Comparison of ENCODE assay signal across 34 cellular contexts in genomic region chr1:160608941-160609340, GRCh38. TPM values are rescaled to one million over a fixed set of nuclear protein-coding genes. Genes with fewer than 3 reads are reported as not detected.
A peak's percentile ranks its signal among the peaks of the same experiment; 100 is the strongest.
DNase-seq lines count a peak whose midpoint lies in the region; ATAC-seq and TF ChIP-seq lines count a peak whose summit lies in the region.
"Had no signal": no experiment of that assay in that cellular context is flagged by ENCODE, and none has a peak within 500 bp of the region (broad histone marks: within the 10 kb centered on the region; RNA-seq: fewer than 3 reads in every experiment).

No MANE protein-coding gene starts in this region.

- peaks cover 86% of the 10 kb centered on the region for H3K36me3 Mint-ChIP-seq in activated CD4-positive, alpha-beta T cell treated with anti-CD3 and anti-CD28 coated beads, Interleukin-2, amount 10 ng/mL, durations not matched to agents 24 days and 14 days (ENCODE audit: low read depth)
- H3K36me3 Mint-ChIP-seq in CD4-positive, alpha-beta memory T cell: peaks cover 63 to 79% of the 10 kb centered on the region in 2 donors
- H3K36me3 Mint-ChIP-seq in activated B cell treated with CpG ODN at 0.5 μM for 24 hours (ENCODE audit: low read depth): peaks cover 81% of the 10 kb centered on the region
- peaks cover 10 to 58% (median 39%) of the 10 kb centered on the region in 5 donors for H3K36me3 Mint-ChIP-seq in naive thymus-derived CD4-positive, alpha-beta T cell
- H3K36me3 Mint-ChIP-seq: mesothelial cell of epicardium had no signal

- POLR2A ChIA-PET in CD4-positive, alpha-beta memory T cell (lab: Charles Lee; ENCODE audit: partially characterized antibody): interaction anchor here (0.9 to 7.3 kb wide), 12 partner anchors 10 to 180 kb away, joined by 3 to 54 read pairs (median 6); partner anchors contain the start of gene CD84
- POLR2A ChIA-PET in activated B cell treated with CpG ODN at 0.5 μM for 24 hours (lab: Charles Lee): interaction anchor here (0.9 to 1.7 kb wide), 3 partner anchors 121 to 232 kb away, joined by 3 to 5 read pairs (median 3); no protein-coding TSS in a partner anchor
- POLR2A ChIA-PET in naive thymus-derived CD4-positive, alpha-beta T cell (lab: Charles Lee): interaction anchor here (0.5 to 1.5 kb wide), 4 partner anchors 18 to 91 kb away, joined by 3 to 6 read pairs (median 4); no protein-coding TSS in a partner anchor

- CTCF ChIA-PET in CD4-positive, alpha-beta memory T cell (lab: Charles Lee; ENCODE audit: partially characterized antibody): interaction anchor here (0.9 to 12.5 kb wide), 17 partner anchors 10 to 178 kb away, joined by 3 to 359 read pairs (median 5); partner anchors contain the start of gene SLAMF1
- CTCF ChIA-PET in activated B cell treated with CpG ODN at 0.5 μM for 24 hours (lab: Charles Lee): interaction anchor here (1.0 to 9.0 kb wide), 6 partner anchors 9 to 232 kb away, joined by 3 to 175 read pairs (median 8); no protein-coding TSS in a partner anchor
- CTCF ChIA-PET in naive thymus-derived CD4-positive, alpha-beta T cell (lab: Charles Lee): interaction anchor here (0.6 to 7.6 kb wide), 18 partner anchors 10 to 195 kb away, joined by 3 to 71 read pairs (median 4); partner anchors contain the start of genes SLAMF1 and SLAMF6

- TF ChIP-seq CTCF in activated B cell treated with CpG ODN at 0.5 μM for 24 hours (IDR thresholded peaks at IDR 0.05) (no peak), adrenal gland (IDR thresholded peaks at IDR 0.05) (no peak)

- H3K27me3 ChIP-seq in CD4-positive, alpha-beta memory T cell (ENCODE audit: insufficient read depth, low read length): no peaks in the 10 kb centered on the region
- H3K27me3 ChIP-seq in naive thymus-derived CD4-positive, alpha-beta T cell (ENCODE audit: control insufficient read depth in 2 of 2, insufficient read depth in 2 of 2, low read length in 2 of 2): no peaks in the 10 kb centered on the region
- H3K27me3 ChIP-seq in adrenal gland: peaks cover 6% of the 10 kb centered on the region
- H3K27me3 ChIP-seq: SJCRH30, testis had no signal

- H3K4me1 Mint-ChIP-seq in activated CD4-positive, alpha-beta T cell treated with anti-CD3 and anti-CD28 coated beads, Interleukin-2, amount 10 ng/mL, durations not matched to agents 24 days and 14 days: peaks cover 61% of the 10 kb centered on the region
- H3K4me1 Mint-ChIP-seq in CD4-positive, alpha-beta memory T cell: peaks cover 43 to 79% (median 63%) of the 10 kb centered on the region in 4 donors
- H3K4me1 Mint-ChIP-seq in activated B cell treated with CpG ODN at 0.5 μM for 24 hours: peaks cover 34% of the 10 kb centered on the region
- H3K4me1 Mint-ChIP-seq in naive thymus-derived CD4-positive, alpha-beta T cell: peaks cover 22 to 75% (median 52%) of the 10 kb centered on the region in 7 donors
- H3K4me1 Mint-ChIP-seq: mesothelial cell of epicardium had no signal

- peak overlapping the region; percentile 81 for H3K27ac Mint-ChIP-seq in activated CD4-positive, alpha-beta T cell treated with anti-CD3 and anti-CD28 coated beads, Interleukin-2, amount 10 ng/mL, durations not matched to agents 24 days and 14 days
- H3K27ac Mint-ChIP-seq in CD4-positive, alpha-beta memory T cell: peak overlapping the region in 6 of 7 donors; percentile 57 to 93 (median 78)
- H3K27ac Mint-ChIP-seq in activated B cell treated with CpG ODN at 0.5 μM for 24 hours: peak overlapping the region; percentile 12
- peak overlapping the region; percentile 14 to 90 (median 68) for H3K27ac Mint-ChIP-seq in naive thymus-derived CD4-positive, alpha-beta T cell
- H3K27ac Mint-ChIP-seq: mesothelial cell of epicardium, natural killer cell had no signal

- intact Hi-C loops in activated CD4-positive, alpha-beta T cell treated with anti-CD3 and anti-CD28 coated beads, Interleukin-2, amount 10 ng/mL, durations not matched to agents 24 days and 14 days (cut with micrococcal nuclease): loop anchor here (5.0 kb wide), 2 partner anchors 137 to 343 kb away; partner anchors contain the start of gene ITLN2
- intact Hi-C loops in CD4-positive, alpha-beta memory T cell (cut with micrococcal nuclease): loop anchor here (10.0 kb wide), 1 partner anchor 414 kb away; the partner anchor contains the start of gene CASQ1
- intact Hi-C loops in activated B cell treated with CpG ODN at 0.5 μM for 24 hours (cut with micrococcal nuclease): loop anchor here (10.0 kb wide), 1 partner anchor 414 kb away; the partner anchor contains the start of gene CASQ1
- intact Hi-C loops in naive thymus-derived CD4-positive, alpha-beta T cell (cut with micrococcal nuclease): loop anchor here (5.0 to 10.0 kb wide), 2 partner anchors 504 to 512 kb away; partner anchors contain the start of gene IGSF8 (in 1 of the 2)
- intact Hi-C loops in adrenal gland (cut with DNase I): loop anchor here in 1 of 2 donors (5.0 kb wide), 1 partner anchor 182 kb away; no protein-coding TSS in a partner anchor

- peak; percentile 55 for DNase-seq in activated CD4-positive, alpha-beta T cell treated with anti-CD3 and anti-CD28 coated beads, Interleukin-2, amount 10 ng/mL, durations not matched to agents 24 days and 14 days
- DNase-seq in activated CD4-positive, alpha-beta T cell treated with anti-CD3 and anti-CD28 coated beads, Interleukin-2, amount 50 U/mL, for 48 hours: no peak
- no peak for DNase-seq in CD4-positive, alpha-beta memory T cell
- DNase-seq in activated B cell treated with CpG ODN at 0.5 μM for 24 hours: no peak
- DNase-seq in naive thymus-derived CD4-positive, alpha-beta T cell: no peak
- no peak for DNase-seq in adrenal gland
- DNase-seq in NCI-H82 treated with DMSO at 0.1 percent for 48 hours (lab: John Stamatoyannopoulos, UW; ENCODE audit: unreplicated experiment): no peak
- no peak for DNase-seq in mucosa of gallbladder (ENCODE audit: low spot score)
- DNase-seq: activated CD4-positive, alpha-beta T cell treated with anti-CD3 and anti-CD28 coated beads for 48 hours; activated CD8-positive, alpha-beta memory T cell treated with anti-CD3 and anti-CD28 coated beads, Interleukin-2, amount 50 U/mL, for 4 hours; activated gamma-delta T cell; amniotic stem cell; brain microvascular endothelial cell; Caco-2; GF-D8; HCEC 1CT; left ventricle myocardium superior; natural killer cell; NCI-H1417 treated with DMSO at 0.1 percent for 48 hours; NCI-H2107; NCI-H748 treated with DMSO at 0.1 percent for 48 hours; occipital lobe; psoas muscle; sigmoid colon; SJCRH30; stimulated activated CD4-positive, alpha-beta T cell treated with anti-CD3 and anti-CD28 coated beads, Interleukin-4, amount 100 ng/mL, for 24 hours; stimulated activated naive CD4-positive, alpha-beta T cell; T-helper 2 cell; testis had no signal

- TF ChIP-seq POLR2A in adrenal gland (IDR thresholded peaks at IDR 0.05): no peak

- no peak overlapping the region for H3K4me3 Mint-ChIP-seq in activated CD4-positive, alpha-beta T cell treated with anti-CD3 and anti-CD28 coated beads, Interleukin-2, amount 10 ng/mL, durations not matched to agents 24 days and 14 days
- no peak overlapping the region for H3K4me3 Mint-ChIP-seq in CD4-positive, alpha-beta memory T cell
- H3K4me3 Mint-ChIP-seq in activated B cell treated with CpG ODN at 0.5 μM for 24 hours: no peak overlapping the region
- no peak overlapping the region for H3K4me3 Mint-ChIP-seq in naive thymus-derived CD4-positive, alpha-beta T cell
- H3K4me3 Mint-ChIP-seq: mesothelial cell of epicardium, natural killer cell had no signal

- no peak overlapping the region for H3K27ac ChIP-seq in CD4-positive, alpha-beta memory T cell (ENCODE audit: low read depth, low read length)
- no peak overlapping the region for H3K27ac ChIP-seq in naive thymus-derived CD4-positive, alpha-beta T cell (ENCODE audit: low read depth, low read length)
- H3K27ac ChIP-seq in adrenal gland: no peak overlapping the region
- H3K27ac ChIP-seq: brain microvascular endothelial cell, KMS-11, psoas muscle, sigmoid colon, SJCRH30, testis had no signal

- H3K4me3 ChIP-seq in CD4-positive, alpha-beta memory T cell (ENCODE audit: low read length in 2 of 2): no peak overlapping the region
- no peak overlapping the region for H3K4me3 ChIP-seq in naive thymus-derived CD4-positive, alpha-beta T cell (ENCODE audit: low read length)
- no peak overlapping the region for H3K4me3 ChIP-seq in adrenal gland
- H3K4me3 ChIP-seq: psoas muscle, sigmoid colon, SJCRH30, testis had no signal

- H3K9me3 Mint-ChIP-seq in activated CD4-positive, alpha-beta T cell treated with anti-CD3 and anti-CD28 coated beads, Interleukin-2, amount 10 ng/mL, durations not matched to agents 24 days and 14 days: peaks cover 9% of the 10 kb centered on the region
- peaks cover 0 to 16% (median 5%) of the 10 kb centered on the region in 8 donors for H3K9me3 Mint-ChIP-seq in CD4-positive, alpha-beta memory T cell
- peaks cover 3% of the 10 kb centered on the region for H3K9me3 Mint-ChIP-seq in activated B cell treated with CpG ODN at 0.5 μM for 24 hours
- peaks cover 0 to 15% (median 6%) of the 10 kb centered on the region in 11 donors for H3K9me3 Mint-ChIP-seq in naive thymus-derived CD4-positive, alpha-beta T cell

- no peak for ATAC-seq in activated B cell treated with CpG ODN at 0.5 μM for 24 hours (ENCODE audit: low read depth)
- no peak for ATAC-seq in naive thymus-derived CD4-positive, alpha-beta T cell
- ATAC-seq: left ventricle myocardium superior, natural killer cell, psoas muscle had no signal

- H3K9me3 ChIP-seq in CD4-positive, alpha-beta memory T cell (ENCODE audit: control insufficient read depth in 1 of 2, low read length in 2 of 2): no peaks in the 10 kb centered on the region
- no peaks in the 10 kb centered on the region for H3K9me3 ChIP-seq in naive thymus-derived CD4-positive, alpha-beta T cell (ENCODE audit: control insufficient read depth in 2 of 3, low read length in 3 of 3)
- no peaks in the 10 kb centered on the region for H3K9me3 ChIP-seq in adrenal gland (replicated peaks in 1 of 3)
- H3K9me3 ChIP-seq: sigmoid colon, SJCRH30, testis had no signal

- H3K4me1 ChIP-seq in CD4-positive, alpha-beta memory T cell (ENCODE audit: insufficient read depth, low read length): peaks cover 60% of the 10 kb centered on the region
- H3K4me1 ChIP-seq in naive thymus-derived CD4-positive, alpha-beta T cell (ENCODE audit: control insufficient read depth in 2 of 2, insufficient read depth in 2 of 2, low read length in 2 of 2): peaks cover 6 to 15% of the 10 kb centered on the region in 2 donors
- H3K4me1 ChIP-seq in adrenal gland (replicated peaks in 1 of 2): no peaks in the 10 kb centered on the region
- H3K4me1 ChIP-seq: Caco-2, psoas muscle, sigmoid colon, SJCRH30, testis had no signal

- no peaks in the 10 kb centered on the region for H3K27me3 Mint-ChIP-seq in activated CD4-positive, alpha-beta T cell treated with anti-CD3 and anti-CD28 coated beads, Interleukin-2, amount 10 ng/mL, durations not matched to agents 24 days and 14 days
- H3K27me3 Mint-ChIP-seq in CD4-positive, alpha-beta memory T cell: no peaks in the 10 kb centered on the region
- H3K27me3 Mint-ChIP-seq in activated B cell treated with CpG ODN at 0.5 μM for 24 hours: no peaks in the 10 kb centered on the region
- no peaks in the 10 kb centered on the region for H3K27me3 Mint-ChIP-seq in naive thymus-derived CD4-positive, alpha-beta T cell

- peaks cover 53% of the 10 kb centered on the region for H3K36me3 ChIP-seq in CD4-positive, alpha-beta memory T cell (ENCODE audit: insufficient read depth, low read length)
- peaks cover 13 to 51% (median 26%) of the 10 kb centered on the region in 3 experiments for H3K36me3 ChIP-seq in naive thymus-derived CD4-positive, alpha-beta T cell (ENCODE audit: control insufficient read depth in 2 of 3, insufficient read depth in 3 of 3, low read length in 3 of 3)
- no peaks in the 10 kb centered on the region for H3K36me3 ChIP-seq in adrenal gland (replicated peaks in 1 of 2)
- H3K36me3 ChIP-seq: brain microvascular endothelial cell, sigmoid colon, SJCRH30 had no signal

RNA-seq across cellular contexts. Expression of gene CD84, which starts 29.6 kb away (rescaled TPM):
- total RNA-seq in activated CD4-positive, alpha-beta T cell treated with anti-CD3 and anti-CD28 coated beads, Interleukin-2, amount 10 ng/mL, durations not matched to agents 24 days and 14 days: 17.3 and 17.7 TPM in 2 replicates
- 10 to 100 TPM; 97.5 to 98.9 TPM for total RNA-seq in CD4-positive, alpha-beta memory T cell
- 10 to 100 TPM; 15.9 to 33.6 TPM for polyA plus RNA-seq in CD4-positive, alpha-beta memory T cell
- total RNA-seq in activated B cell treated with CpG ODN at 0.5 μM for 24 hours (57.5 and 65.5 TPM in 2 replicates), adrenal gland (10 to 100 TPM in 7 of 8 donors, 1 to 10 TPM in 1; 5.4 to 29.9 (median 14.8) TPM), mucosa of gallbladder (11.9 TPM)
- total RNA-seq in naive thymus-derived CD4-positive, alpha-beta T cell: 10 to 100 TPM; 25.1 to 40.7 (median 32.3) TPM
- polyA plus RNA-seq in naive thymus-derived CD4-positive, alpha-beta T cell: 10 to 100 TPM in 1 of 2 donors, 1 to 10 TPM in 1; 7.4 to 11.3 TPM
- 1 to 10 TPM; 1.0 to 4.0 (median 3.2) TPM for polyA plus RNA-seq in adrenal gland
- total RNA-seq: A172, Caco-2, chondrocyte, glomerular endothelial cell, mesothelial cell of epicardium, SJCRH30 had no signal

RNA-seq across cellular contexts. Expression of gene SLAMF1, which starts 37.9 kb away (rescaled TPM):
- total RNA-seq in activated CD4-positive, alpha-beta T cell treated with anti-CD3 and anti-CD28 coated beads, Interleukin-2, amount 10 ng/mL, durations not matched to agents 24 days and 14 days: 113 and 114 TPM in 2 replicates
- 10 to 100 TPM; 59.8 to 59.9 TPM for total RNA-seq in CD4-positive, alpha-beta memory T cell
- 10 to 100 TPM; 21.4 to 62.5 TPM for polyA plus RNA-seq in CD4-positive, alpha-beta memory T cell
- total RNA-seq in activated B cell treated with CpG ODN at 0.5 μM for 24 hours: 85.7 and 91.7 TPM in 2 replicates
- total RNA-seq in naive thymus-derived CD4-positive, alpha-beta T cell: 10 to 100 TPM; 18.3 to 90.3 (median 31.9) TPM
- 10 to 100 TPM; 14.6 to 17.4 TPM for polyA plus RNA-seq in naive thymus-derived CD4-positive, alpha-beta T cell
- total RNA-seq in adrenal gland: 1 to 10 TPM in 2 of 8 donors, under 1 TPM in 5, not detected in 1; 0.14 to 1.6 (median 0.42) TPM
- polyA plus RNA-seq in adrenal gland: under 1 TPM; 0.07 to 0.16 (median 0.10) TPM
- total RNA-seq in mucosa of gallbladder: 2.8 TPM
- total RNA-seq: Caco-2, chondrocyte, glomerular endothelial cell, mesothelial cell of epicardium, occipital lobe, SJCRH30 had no signal

Comparison
In these comparisons a context has a peak if more than half of its experiments do, and no peak if none do; other contexts are left out.
1. H3K27ac Mint-ChIP-seq: peak in every context shown above with its lines; median percentile 81 in activated CD4-positive, alpha-beta T cell treated with anti-CD3 and anti-CD28 coated beads, Interleukin-2, amount 10 ng/mL, durations not matched to agents 24 days and 14 days; 78 in CD4-positive, alpha-beta memory T cell; 68 in naive thymus-derived CD4-positive, alpha-beta T cell; 12 in activated B cell treated with CpG ODN at 0.5 μM for 24 hours.